ENCODE assay signal across 26 cellular contexts in the genomic region with DNA sequence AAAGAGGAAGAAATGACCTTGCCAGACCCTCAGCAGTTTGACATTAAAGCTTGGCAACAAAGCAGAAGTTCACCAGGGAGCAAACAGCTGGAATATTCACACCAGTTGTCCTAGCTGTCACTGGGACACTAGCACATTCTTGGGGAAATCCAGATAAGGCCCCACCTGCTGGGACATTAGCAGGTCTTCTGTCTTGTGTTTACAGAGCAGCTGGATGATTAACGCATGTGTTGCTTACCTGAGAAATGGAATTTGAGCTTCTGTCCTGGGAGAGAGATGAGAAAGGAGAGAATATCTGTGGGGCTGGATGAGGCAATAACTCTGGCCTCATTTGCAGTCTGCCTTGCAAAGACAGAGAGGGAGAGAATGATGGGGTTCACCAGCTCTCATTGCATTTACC.
DNase-seq lines count a peak whose midpoint lies in the region; ATAC-seq, FAIRE-seq and TF ChIP-seq lines count a peak whose summit lies in the region.
"Had no signal": no experiment of that assay in that cellular context is flagged by ENCODE, and none has a peak within 500 bp of the region (broad histone marks: within the 10 kb centered on the region; RNA-seq: fewer than 3 reads in every experiment).

No MANE protein-coding gene starts in this region.

- ATAC-seq in left cardiac atrium = no peak
- ATAC-seq: activated T-helper 17 cell treated with anti-CD3 and anti-CD28 coated beads, Interleukin-2, amount 50 U/mL, for 72 hours; left lung had no signal

- no peak overlapping the region for H4K8ac ChIP-seq in mesendoderm (ENCODE audit: low read depth, low read length)

- no peak for TF ChIP-seq CTCF in bronchial epithelial cell (IDR thresholded peaks at IDR 0.05; ENCODE audit: insufficient read depth, low read length, severe bottlenecking)
- TF ChIP-seq CTCF in GM10248 (IDR thresholded peaks at IDR 0.05; ENCODE audit: control extremely low read depth, extremely low read depth, low read depth, missing control alignments) = no peak

- no peak overlapping the region for H2BK120ac ChIP-seq in mesendoderm (ENCODE audit: low read depth, low read length)

- POLR2A ChIA-PET in GM10248 (lab: Yijun Ruan, JAX) = no interaction called here

- no CpG with 5 or more reads among the region's 1 CpG for WGBS in mesendoderm (ENCODE audit: extremely low coverage, insufficient coverage, low lambda C conversion rate)

- no peak overlapping the region for H3K4ac ChIP-seq in mesendoderm (ENCODE audit: low read depth, low read length)

- H2AK5ac ChIP-seq in mesendoderm (ENCODE audit: low read length) = no peak overlapping the region

- H3K9ac ChIP-seq in mesendoderm (ENCODE audit: low read length) = no peak overlapping the region

- H3K4me2 ChIP-seq in mesendoderm (ENCODE audit: low read length) = no peak overlapping the region

- CTCF ChIA-PET in GM10248 (lab: Yijun Ruan, JAX) = interaction anchor here (4.3 to 8.9 kb wide), 2 partner anchors 9 to 41 kb away, joined by 33 to 58 read pairs; no protein-coding TSS in a partner anchor

- H3K23ac ChIP-seq in mesendoderm (ENCODE audit: low read length) = no peak overlapping the region

- peak; percentile 55 for DNase-seq in ELF-1 (ENCODE audit: low read depth, low spot score)
- peak; percentile 54 for DNase-seq in NCI-H146 treated with DMSO at 0.1 percent for 48 hours (lab: John Stamatoyannopoulos, UW; ENCODE audit: unreplicated experiment)
- no peak for DNase-seq in bronchial epithelial cell (ENCODE audit: low read depth)
- peak; percentile 99 for DNase-seq in mesendoderm
- no peak for DNase-seq in SW 1271 (lab: John Stamatoyannopoulos, UW)
- DNase-seq in GM10248 (ENCODE audit: extremely low spot score) = no peak
- no peak for DNase-seq in NCI-H774 (lab: John Stamatoyannopoulos, UW)
- no peak for DNase-seq in left cardiac atrium
- DNase-seq: activated CD4-positive, alpha-beta T cell treated with anti-CD3 and anti-CD28 coated beads, Interleukin-2, amount 50 U/mL, for 4 hours; activated CD4-positive, CD25-positive, alpha-beta regulatory T cell; activated CD8-positive, alpha-beta memory T cell treated with anti-CD3 and anti-CD28 coated beads, Interleukin-2, amount 50 U/mL, for 48 hours; aorta; C1 segment of cervical spinal cord; HFFc6; KBM-7; left lung; MG63; naive B cell; NCI-H187; NCI-H345; stimulated activated CD4-positive, alpha-beta T cell treated with anti-CD3 and anti-CD28 coated beads, Interleukin-2, amount 100 ng/mL, for 48 hours; stimulated activated naive B cell treated with anti-CD40 and anti-IgM and Interleukin-4, amounts not matched to agents 10 μg/mL and 1 μg/mL and 100 μg/mL, for 72 hours had no signal

- no peak overlapping the region for H2BK5ac ChIP-seq in mesendoderm (ENCODE audit: low read length)

- H2BK15ac ChIP-seq in mesendoderm (replicated peaks; ENCODE audit: low read depth) = no peak overlapping the region

- no peaks in the 10 kb centered on the region for H3K79me1 ChIP-seq in mesendoderm (ENCODE audit: low read length)

- FAIRE-seq in bronchial epithelial cell (lab: Jason Lieb, UNC) = peak; percentile 23
- FAIRE-seq: endothelial cell of umbilical vein, GM19239 had no signal

- no peak overlapping the region for H4K5ac ChIP-seq in mesendoderm (ENCODE audit: low read length)

- intact Hi-C loops in left cardiac atrium (cut with DNase I) = no loop called here

- H3K27ac ChIP-seq in mesendoderm (ENCODE audit: low read depth, low read length) = peak overlapping the region; percentile 35
- H3K27ac ChIP-seq: left lung, vagina had no signal

- no peak overlapping the region for H3K4me3 ChIP-seq in bronchial epithelial cell (ENCODE audit: low read depth, low read length)
- H3K4me3 ChIP-seq in mesendoderm (ENCODE audit: low read length) = no peak overlapping the region
- H3K4me3 ChIP-seq: left lung, MG63, vagina had no signal

- H3K79me2 ChIP-seq in mesendoderm (ENCODE audit: control insufficient read depth, insufficient read depth, low read length) = no peaks in the 10 kb centered on the region

- peaks cover 23% of the 10 kb centered on the region for H3K4me1 ChIP-seq in mesendoderm (ENCODE audit: control insufficient read depth, low read depth, low read length)
- H3K4me1 ChIP-seq: left lung, vagina had no signal

- no peak overlapping the region for H3K18ac ChIP-seq in mesendoderm (ENCODE audit: low read length)

- H3K36me3 ChIP-seq in bronchial epithelial cell (ENCODE audit: control insufficient read depth, insufficient read depth, low read length) (no peaks in the 10 kb centered on the region), mesendoderm (ENCODE audit: control insufficient read depth, insufficient read depth, low read length) (no peaks in the 10 kb centered on the region)
- H3K36me3 ChIP-seq: left lung, MG63, vagina had no signal

- no peak overlapping the region for H3K56ac ChIP-seq in mesendoderm (ENCODE audit: low read length)

- H3K27me3 ChIP-seq in bronchial epithelial cell (ENCODE audit: control insufficient read depth, insufficient read depth, low read length) (no peaks in the 10 kb centered on the region), mesendoderm (ENCODE audit: insufficient read depth, low read length, poor library complexity) (no peaks in the 10 kb centered on the region)
- H3K27me3 ChIP-seq: left lung, MG63, vagina had no signal

Comparison
In these comparisons a context has a peak if more than half of its experiments do, and no peak if none do; other contexts are left out.
1. DNase-seq: peak in ELF-1 (single experiment), NCI-H146 treated with DMSO at 0.1 percent for 48 hours (single experiment) and mesendoderm (single experiment); none in bronchial epithelial cell (single experiment), SW 1271 (0 of 2), GM10248 (single experiment), NCI-H774 (single experiment) and left cardiac atrium (single experiment).